In the genomic region with DNA sequence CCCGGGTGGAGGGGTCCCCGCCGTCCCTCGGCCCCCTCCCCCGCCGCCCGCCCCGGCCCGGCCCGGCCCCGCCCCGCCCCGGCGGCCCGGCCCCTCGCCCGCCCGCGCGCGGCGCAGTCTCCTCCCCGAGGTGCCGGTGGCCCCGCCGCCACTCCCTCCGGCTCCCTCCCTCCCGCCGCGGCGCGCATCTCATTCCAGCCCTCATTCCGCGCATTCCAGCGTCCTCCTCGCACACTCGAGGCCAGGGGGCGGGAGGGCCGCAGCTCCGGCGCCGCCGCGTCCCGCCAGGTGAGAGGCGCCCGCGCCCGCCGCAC, we compare ENCODE assay signal across 8 cellular contexts. TPM values are rescaled to one million over a fixed set of nuclear protein-coding genes. Genes with fewer than 3 reads are reported as not detected.
A peak's percentile ranks its signal among the peaks of the same experiment; 100 is the strongest.
DNase-seq lines count a peak whose midpoint lies in the region; ATAC-seq lines count a peak whose summit lies in the region.

Gene TEAD4 (plus strand): TSS at position 204 of the 314 bp plus-strand sequence.

- intact Hi-C loops in aorta (cut with DNase I): loop anchor here in 1 of 2 donors (1.0 kb wide), 1 partner anchor 39 kb away; no protein-coding TSS in a partner anchor

- H3K9me3 ChIP-seq in aorta (ENCODE audit: control insufficient read depth, low read length): no peaks in the 10 kb centered on the region

- H3K27me3 ChIP-seq in aorta (ENCODE audit: control insufficient read depth in 1 of 2, insufficient read depth in 2 of 2, low read length in 1 of 2): no peaks in the 10 kb centered on the region

- H3K36me3 ChIP-seq in aorta (ENCODE audit: control insufficient read depth in 1 of 2, insufficient read depth in 2 of 2, low read length in 1 of 2): no peaks in the 10 kb centered on the region

- no peaks in the 10 kb centered on the region for H3K4me1 ChIP-seq in aorta (ENCODE audit: control insufficient read depth in 1 of 2, insufficient read depth in 2 of 2, low read length in 2 of 2)

- DNase-seq in D341Med (ENCODE audit: low spot score) (peak; percentile 94), HT-29 (ENCODE audit: low spot score) (peak; percentile 75), SW480 (ENCODE audit: low spot score) (peak; percentile 91), epidermal melanocyte (ENCODE audit: insufficient read length, low spot score) (peak; percentile 94), mucosa of gallbladder (ENCODE audit: low spot score) (peak; percentile 45), aorta (peak; percentile 74 to 93), SHP77 (lab: John Stamatoyannopoulos, UW) (no peak)

- ATAC-seq in aorta (ENCODE audit: low FRiP score) (peak; percentile 49), HG03108 (IDR thresholded peaks at IDR 0.05; ENCODE audit: unreplicated experiment) (no peak)

- H3K27ac ChIP-seq in aorta (ENCODE audit: low read depth in 1 of 2, low read length in 2 of 2): peak within 1 kb of the TSS; percentile 50 to 85

- WGBS in aorta, 2 donors: 1 to 3% methylated on average over 15 to 50 of the region's 50 CpGs

- H3K4me3 ChIP-seq in aorta (ENCODE audit: low read length in 2 of 2): peak within 1 kb of the TSS; percentile 38 to 96

RNA-seq across cellular contexts. Expression of gene TEAD4, which starts in this region (rescaled TPM):
- total RNA-seq in HT-29 (2014; rRNA removed; shearing (Covaris generic)): 51.0 and 54.4 TPM in 2 replicates
- 5.1 TPM for total RNA-seq in mucosa of gallbladder
- 10 to 100 TPM; 27.1 to 29.0 TPM for total RNA-seq in aorta
- 10 to 100 TPM in 1 of 2 donors, 1 to 10 TPM in 1; 8.9 to 13.2 TPM for polyA plus RNA-seq in aorta

Comparison
In these comparisons a context has a peak if more than half of its experiments do, and no peak if none do; other contexts are left out.
1. DNase-seq: peak in D341Med (single experiment), HT-29 (single experiment), SW480 (single experiment), epidermal melanocyte (single experiment), mucosa of gallbladder (single experiment) and aorta (2 of 2); none in SHP77 (0 of 2).